In the genomic region with DNA sequence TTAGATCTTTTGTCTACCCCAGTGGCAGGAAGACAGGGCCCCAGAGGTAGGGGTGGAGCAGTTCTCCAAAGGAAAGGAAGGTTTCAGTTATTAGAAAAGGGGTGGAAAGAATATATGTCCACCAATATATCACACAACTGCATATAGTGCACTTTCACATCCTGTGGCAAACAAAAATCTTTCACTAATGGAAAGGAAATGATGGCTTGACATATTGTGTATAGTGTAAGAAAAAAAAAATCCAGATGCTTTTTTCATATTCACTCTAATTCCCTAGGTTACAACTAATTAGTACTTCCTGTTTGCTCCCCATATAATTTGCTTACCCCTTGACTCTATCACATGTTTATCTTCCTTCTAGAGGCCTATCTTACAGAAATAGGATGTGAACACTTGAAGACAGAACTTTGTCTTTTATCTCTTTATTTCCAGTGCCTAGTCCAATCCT, we compare ENCODE assay signal across 13 cellular contexts.
DNase-seq lines count a peak whose midpoint lies in the region; ATAC-seq and TF ChIP-seq lines count a peak whose summit lies in the region.
"Had no signal": no experiment of that assay in that cellular context is flagged by ENCODE, and none has a peak within 500 bp of the region (broad histone marks: within the 10 kb centered on the region; RNA-seq: fewer than 3 reads in every experiment).

No MANE protein-coding gene starts in this region.

- BruUV-seq in Calu3 (replicated peaks; lab: Mats Ljungman, UMichigan) = no TSS peak

- no peaks in the 10 kb centered on the region for H4K20me1 ChIP-seq in KMS-11 (ENCODE audit: insufficient read depth)

- H3K9me3 Mint-ChIP-seq in Calu3 (ENCODE audit: low read depth, unreplicated experiment) = peaks cover 6% of the 10 kb centered on the region

- H3K4me1 Mint-ChIP-seq in Calu3 (ENCODE audit: low read depth, unreplicated experiment) = no peaks in the 10 kb centered on the region

- ATAC-seq in GM18517 (IDR thresholded peaks at IDR 0.05; ENCODE audit: unreplicated experiment) = peak; percentile 72
- peak; percentile 66 for ATAC-seq in GM21576 (IDR thresholded peaks at IDR 0.05; ENCODE audit: unreplicated experiment)

- H3K27ac ChIP-seq in KMS-11 = peak overlapping the region; percentile 33; the same call in 1 of the 2 replicates
- H3K27ac ChIP-seq in mesodermal cell (ENCODE audit: low read depth, low read length, severe bottlenecking) = peak overlapping the region; percentile 58
- H3K27ac ChIP-seq: thoracic aorta had no signal

- no peaks in the 10 kb centered on the region for H3K36me3 Mint-ChIP-seq in Calu3 (ENCODE audit: insufficient read depth, unreplicated experiment)

- no peak overlapping the region for H3K27ac Mint-ChIP-seq in Calu3 (ENCODE audit: unreplicated experiment)

- peaks cover 7% of the 10 kb centered on the region for H3K9me3 ChIP-seq in mesodermal cell (ENCODE audit: control insufficient read depth, low read length)
- H3K9me3 ChIP-seq: thoracic aorta had no signal

- CTCF ChIA-PET in Calu3 (lab: Charles Lee) = no interaction called here

- TF ChIP-seq CTCF in KMS-11 (conservative IDR thresholded peaks at IDR 0.05; ENCODE audit: low read depth, low read length) (no peak), Calu3 (IDR thresholded peaks at IDR 0.05; ENCODE audit: unreplicated experiment) (no peak)

- peak overlapping the region; percentile 57 for H3K4me2 ChIP-seq in KMS-11

- no peaks in the 10 kb centered on the region for H3K27me3 ChIP-seq in KMS-11 (ENCODE audit: insufficient read depth, low read depth)

- DNase-seq in Kasumi-1 (lab: John Stamatoyannopoulos, UW) (no peak), iPS-NIHi7 (ENCODE audit: extremely low spot score) (no peak), Calu3 (no peak), globus pallidus (ENCODE audit: low spot score) (no peak)
- DNase-seq: activated CD4-positive, alpha-beta T cell treated with anti-CD3 and anti-CD28 coated beads for 48 hours; effector CD8-positive, alpha-beta T cell; glutamatergic neuron; NCI-H2171 treated with DMSO at 0.1 percent for 48 hours had no signal

- peaks cover 65% of the 10 kb centered on the region for H3K4me1 ChIP-seq in KMS-11 (ENCODE audit: low read depth, poor library complexity, severe bottlenecking)
- H3K4me1 ChIP-seq in mesodermal cell (ENCODE audit: control insufficient read depth, insufficient read depth, low read length, poor library complexity, severe bottlenecking) = peaks cover 9% of the 10 kb centered on the region

- H3K4me3 ChIP-seq in KMS-11 (IDR thresholded peaks at IDR 0.05; ENCODE audit: insufficient read depth, low read depth, low read length) (no peak overlapping the region), mesodermal cell (ENCODE audit: extremely low read depth, insufficient read depth, low read length, poor library complexity, severe bottlenecking) (no peak overlapping the region)
- H3K4me3 ChIP-seq: thoracic aorta had no signal

- no peaks in the 10 kb centered on the region for H3K79me2 ChIP-seq in KMS-11 (ENCODE audit: insufficient read depth, low read depth)

- intact Hi-C loops in Calu3 (cut with micrococcal nuclease; ENCODE audit: unreplicated experiment) = no loop called here

- no peak overlapping the region for H3K9ac ChIP-seq in KMS-11

- no peaks in the 10 kb centered on the region for H3K27me3 Mint-ChIP-seq in Calu3 (ENCODE audit: unreplicated experiment)

- no peak overlapping the region for H3K4me3 Mint-ChIP-seq in Calu3 (ENCODE audit: low read depth, unreplicated experiment)

- H2AFZ ChIP-seq in KMS-11 (ENCODE audit: low read depth) = no peak overlapping the region

- no peaks in the 10 kb centered on the region for H3K36me3 ChIP-seq in KMS-11 (ENCODE audit: insufficient read depth)
- no peaks in the 10 kb centered on the region for H3K36me3 ChIP-seq in mesodermal cell (ENCODE audit: control insufficient read depth, insufficient read depth, low read length)
- H3K36me3 ChIP-seq: thoracic aorta had no signal
